Comparison of ENCODE assay signal across 23 cellular contexts in genomic region chr17:66730497-66730923, GRCh38.
DNase-seq lines count a peak whose midpoint lies in the region; ATAC-seq lines count a peak whose summit lies in the region.
"Had no signal": no experiment of that assay in that cellular context is flagged by ENCODE, and none has a peak within 500 bp of the region (broad histone marks: within the 10 kb centered on the region; RNA-seq: fewer than 3 reads in every experiment).

No MANE protein-coding gene starts in this region.

- H3K9ac ChIP-seq in iPS-18a (ENCODE audit: low read length), result peak overlapping the region; percentile 33

- H3K4me3 Mint-ChIP-seq in stimulated activated naive CD8-positive, alpha-beta T cell treated with anti-CD3 and anti-CD28 coated beads, Interleukin-15, amount 100 ng/mL, for 72 hours, result no peak overlapping the region
- H3K4me3 Mint-ChIP-seq: activated CD8-positive, alpha-beta memory T cell treated with anti-CD3 and anti-CD28 coated beads, Interleukin-2, amount 10 ng/mL, durations not matched to agents 7 days and 5 days; activated naive CD4-positive, alpha-beta T cell treated with anti-CD3 and anti-CD28 coated beads, Interleukin-2, amount 10 ng/mL, durations not matched to agents 7 days and 5 days; nephron progenitor cell had no signal

- peaks cover 9% of the 10 kb centered on the region for H3K4me1 ChIP-seq in iPS-18a (ENCODE audit: control insufficient read depth, low read depth, low read length)
- H3K4me1 ChIP-seq: HAP-1 had no signal

- H3K4me3 ChIP-seq in iPS-18a (ENCODE audit: low read length), result no peak overlapping the region
- H3K4me3 ChIP-seq: HAP-1, smooth muscle cell, tibial artery had no signal

- no peak overlapping the region for H3K27ac Mint-ChIP-seq in stimulated activated naive CD8-positive, alpha-beta T cell treated with anti-CD3 and anti-CD28 coated beads, Interleukin-15, amount 100 ng/mL, for 72 hours
- H3K27ac Mint-ChIP-seq: activated naive CD4-positive, alpha-beta T cell treated with anti-CD3 and anti-CD28 coated beads, Interleukin-2, amount 10 ng/mL, durations not matched to agents 7 days and 5 days; nephron progenitor cell had no signal

- H3K27ac ChIP-seq in iPS-18a (ENCODE audit: low read length), result peak overlapping the region; percentile 35
- H3K27ac ChIP-seq: tibial artery, VCaP had no signal

- DNase-seq in DMS79 treated with DMSO at 0.1 percent for 48 hours (lab: John Stamatoyannopoulos, UW) (peak; percentile 37), HT-29 (ENCODE audit: low spot score) (peak; percentile 26), astrocyte of the hippocampus (ENCODE audit: low read depth, low spot score) (peak; percentile 92), NCI-H1417 treated with DMSO at 0.1 percent for 48 hours (lab: John Stamatoyannopoulos, UW) (no peak)
- no peak for DNase-seq in stimulated activated naive CD8-positive, alpha-beta T cell treated with anti-CD3 and anti-CD28 coated beads, Interleukin-15, amount 100 ng/mL, for 72 hours
- DNase-seq: activated CD4-positive, alpha-beta T cell treated with anti-CD3 and anti-CD28 coated beads, Interleukin-2, amount 50 U/mL, for 1 hour; activated CD8-positive, alpha-beta memory T cell treated with anti-CD3 and anti-CD28 coated beads, Interleukin-2, amount 10 ng/mL, durations not matched to agents 7 days and 5 days; activated naive CD4-positive, alpha-beta T cell treated with anti-CD3 and anti-CD28 coated beads, Interleukin-2, amount 10 ng/mL, durations not matched to agents 7 days and 5 days; central memory CD4-positive, alpha-beta T cell; GDM1; mammary epithelial cell; NCI-H1436; NCI-H510A treated with DMSO at 0.1 percent for 48 hours; nephron progenitor cell; Right ventricle myocardium superior; stimulated activated CD4-positive, alpha-beta T cell treated with anti-CD3 and anti-CD28 coated beads, Interleukin-1b, Interleukin-23, amount 100 ng/mL, for 48 hours; stimulated activated CD8-positive, alpha-beta memory T cell treated with anti-CD3 and anti-CD28 coated beads, Interleukin-4, amount 100 ng/mL, for 48 hours; tibial artery had no signal

- ATAC-seq in stimulated activated naive CD8-positive, alpha-beta T cell treated with anti-CD3 and anti-CD28 coated beads, Interleukin-15, amount 100 ng/mL, for 72 hours, result no peak
- ATAC-seq in HG02938 (IDR thresholded peaks at IDR 0.05; ENCODE audit: unreplicated experiment), result no peak
- ATAC-seq: activated CD8-positive, alpha-beta memory T cell treated with anti-CD3 and anti-CD28 coated beads, Interleukin-2, amount 10 ng/mL, durations not matched to agents 7 days and 5 days had no signal

- H3K36me3 ChIP-seq in iPS-18a (ENCODE audit: control insufficient read depth, low read depth, low read length), result no peaks in the 10 kb centered on the region
- H3K36me3 ChIP-seq: HAP-1 had no signal

- H3K9me3 Mint-ChIP-seq in stimulated activated naive CD8-positive, alpha-beta T cell treated with anti-CD3 and anti-CD28 coated beads, Interleukin-15, amount 100 ng/mL, for 72 hours, result no peaks in the 10 kb centered on the region
- H3K9me3 Mint-ChIP-seq: activated naive CD4-positive, alpha-beta T cell treated with anti-CD3 and anti-CD28 coated beads, Interleukin-2, amount 10 ng/mL, durations not matched to agents 7 days and 5 days; nephron progenitor cell had no signal

- no peaks in the 10 kb centered on the region for H3K27me3 ChIP-seq in iPS-18a (ENCODE audit: control insufficient read depth, insufficient read depth, low read length)
- H3K27me3 ChIP-seq: tibial artery had no signal

- H3K4me1 Mint-ChIP-seq in stimulated activated naive CD8-positive, alpha-beta T cell treated with anti-CD3 and anti-CD28 coated beads, Interleukin-15, amount 100 ng/mL, for 72 hours, result peaks cover 23% of the 10 kb centered on the region

- H3K9me3 ChIP-seq in iPS-18a (ENCODE audit: control insufficient read depth, low read depth, low read length), result no peaks in the 10 kb centered on the region
- H3K9me3 ChIP-seq: HAP-1, tibial artery had no signal

- H3K27me3 Mint-ChIP-seq in stimulated activated naive CD8-positive, alpha-beta T cell treated with anti-CD3 and anti-CD28 coated beads, Interleukin-15, amount 100 ng/mL, for 72 hours, result no peaks in the 10 kb centered on the region
- H3K27me3 Mint-ChIP-seq: activated CD8-positive, alpha-beta memory T cell treated with anti-CD3 and anti-CD28 coated beads, Interleukin-2, amount 10 ng/mL, durations not matched to agents 7 days and 5 days; activated naive CD4-positive, alpha-beta T cell treated with anti-CD3 and anti-CD28 coated beads, Interleukin-2, amount 10 ng/mL, durations not matched to agents 7 days and 5 days had no signal

Comparison
In these comparisons a context has a peak if more than half of its experiments do, and no peak if none do; other contexts are left out.
1. DNase-seq: peak in DMS79 treated with DMSO at 0.1 percent for 48 hours (single experiment), HT-29 (single experiment) and astrocyte of the hippocampus (single experiment); none in NCI-H1417 treated with DMSO at 0.1 percent for 48 hours (single experiment) and stimulated activated naive CD8-positive, alpha-beta T cell treated with anti-CD3 and anti-CD28 coated beads, Interleukin-15, amount 100 ng/mL, for 72 hours (0 of 2).